Comparison of ENCODE assay signal across 1 cellular context in the genomic region with DNA sequence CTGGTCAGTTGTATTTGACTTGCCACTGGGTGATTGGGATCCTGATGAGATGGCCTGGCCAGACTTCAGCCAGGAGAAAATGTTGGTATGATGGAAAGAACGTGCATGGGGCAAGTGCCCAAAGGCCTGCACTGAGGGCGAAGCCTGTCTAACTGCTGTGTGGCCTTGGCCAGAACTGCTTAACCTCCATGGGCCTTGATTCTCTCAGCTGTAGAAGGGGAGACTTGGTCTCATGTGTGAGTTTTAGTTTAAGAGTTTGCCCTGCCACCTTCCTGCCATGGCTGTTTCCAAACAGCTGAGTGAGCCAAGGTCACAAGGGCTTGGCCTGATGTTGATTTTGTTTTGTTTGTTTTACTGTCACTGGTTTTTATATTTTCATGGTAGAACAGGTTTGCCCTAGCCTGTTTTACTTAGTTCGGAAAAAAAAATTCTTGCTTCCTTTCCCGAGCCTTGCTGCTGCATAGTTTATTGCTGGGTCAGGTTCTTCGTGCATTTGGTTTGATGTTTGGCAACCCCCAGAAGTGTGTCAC.
A peak's percentile ranks its signal among the peaks of the same experiment; 100 is the strongest.
TF ChIP-seq lines count a peak whose summit lies in the region.

No MANE protein-coding gene starts in this region.

TF ChIP-seq in HepG2, 621 proteins besides CTCF, POLR2A, EP300 and RAD21 (continued from another document and continues in another):
- TF ChIP-seq, protein P1, sequence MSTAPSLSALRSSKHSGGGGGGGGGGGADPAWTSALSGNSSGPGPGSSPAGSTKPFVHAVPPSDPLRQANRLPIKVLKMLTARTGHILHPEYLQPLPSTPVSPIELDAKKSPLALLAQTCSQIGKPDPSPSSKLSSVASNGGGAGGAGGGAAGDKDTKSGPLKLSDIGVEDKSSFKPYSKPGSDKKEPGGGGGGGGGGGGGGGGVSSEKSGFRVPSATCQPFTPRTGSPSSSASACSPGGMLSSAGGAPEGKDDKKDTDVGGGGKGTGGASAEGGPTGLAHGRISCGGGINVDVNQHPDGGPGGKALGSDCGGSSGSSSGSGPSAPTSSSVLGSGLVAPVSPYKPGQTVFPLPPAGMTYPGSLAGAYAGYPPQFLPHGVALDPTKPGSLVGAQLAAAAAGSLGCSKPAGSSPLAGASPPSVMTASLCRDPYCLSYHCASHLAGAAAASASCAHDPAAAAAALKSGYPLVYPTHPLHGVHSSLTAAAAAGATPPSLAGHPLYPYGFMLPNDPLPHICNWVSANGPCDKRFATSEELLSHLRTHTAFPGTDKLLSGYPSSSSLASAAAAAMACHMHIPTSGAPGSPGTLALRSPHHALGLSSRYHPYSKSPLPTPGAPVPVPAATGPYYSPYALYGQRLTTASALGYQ (CRISPR knock-in tag; IDR thresholded peaks at IDR 0.05) = 0 out of 2 replicates have a peak, but pooled peaks have one; percentile 24
- TF ChIP-seq, protein P2, sequence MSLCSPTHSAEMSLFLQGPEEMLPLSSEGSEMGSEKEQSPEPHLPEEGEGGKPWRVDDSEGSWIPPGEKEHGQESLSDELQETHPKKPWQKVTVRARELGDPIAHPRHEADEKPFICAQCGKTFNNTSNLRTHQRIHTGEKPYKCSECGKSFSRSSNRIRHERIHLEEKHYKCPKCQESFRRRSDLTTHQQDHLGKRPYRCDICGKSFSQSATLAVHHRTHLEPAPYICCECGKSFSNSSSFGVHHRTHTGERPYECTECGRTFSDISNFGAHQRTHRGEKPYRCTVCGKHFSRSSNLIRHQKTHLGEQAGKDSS (CRISPR knock-in tag; IDR thresholded peaks at IDR 0.05; ENCODE audit: borderline replicate concordance, low read depth) = peak; percentile 44; the same call in 1 of the 2 replicates
- TF ChIP-seq ZNF883 (CRISPR knock-in tag; IDR thresholded peaks at IDR 0.05; ENCODE audit: not compliant biosample characterization) (no peak), SKI (IDR thresholded peaks at IDR 0.05; ENCODE audit: partially characterized antibody) (no peak), NR2C2 (CRISPR knock-in tag; IDR thresholded peaks at IDR 0.05; ENCODE audit: borderline replicate concordance) (peak; percentile 47; the same call in 1 of the 2 replicates), ZNF44 (CRISPR knock-in tag; IDR thresholded peaks at IDR 0.05) (peak; percentile 58; the same call in 1 of the 2 replicates), SALL1 (CRISPR knock-in tag; IDR thresholded peaks at IDR 0.05) (peak; percentile 94), MXD4 (CRISPR knock-in tag; IDR thresholded peaks at IDR 0.05) (no peak), AGO1 (IDR thresholded peaks at IDR 0.05; ENCODE audit: low read depth, low read length, poor library complexity, severe bottlenecking) (no peak), RBAK (CRISPR knock-in tag; IDR thresholded peaks at IDR 0.05) (no peak), IRX3 (CRISPR knock-in tag; IDR thresholded peaks at IDR 0.05; ENCODE audit: borderline replicate concordance, low read depth) (no peak), HOXA7 (CRISPR knock-in tag; IDR thresholded peaks at IDR 0.05) (no peak), ATF7-NPFF (CRISPR knock-in tag; IDR thresholded peaks at IDR 0.05; ENCODE audit: low read depth) (no peak), HOXD1 (CRISPR knock-in tag; IDR thresholded peaks at IDR 0.05) (no peak), GTF3A (CRISPR knock-in tag; conservative IDR thresholded peaks at IDR 0.05) (no peak), ESRRA (CRISPR knock-in tag; IDR thresholded peaks at IDR 0.05; ENCODE audit: low read depth) (peak; percentile 85; the same call in 1 of the 2 replicates), MED13 (CRISPR knock-in tag; IDR thresholded peaks at IDR 0.05) (no peak), ZNF484 (CRISPR knock-in tag; IDR thresholded peaks at IDR 0.05; ENCODE audit: borderline replicate concordance, low read depth) (no peak), GABPB1 (CRISPR knock-in tag; IDR thresholded peaks at IDR 0.05) (no peak; the same call in 1 of the 2 replicates), MEIS1 (CRISPR knock-in tag; IDR thresholded peaks at IDR 0.05; ENCODE audit: borderline replicate concordance) (0 out of 2 replicates have a peak, but pooled peaks have one; percentile 21), MED1 (CRISPR knock-in tag; IDR thresholded peaks at IDR 0.05) (peak; percentile 79; the same call in 1 of the 2 replicates), ZNF749 (CRISPR knock-in tag; IDR thresholded peaks at IDR 0.05; ENCODE audit: borderline replicate concordance) (no peak), ZFP82 (CRISPR knock-in tag; IDR thresholded peaks at IDR 0.05; ENCODE audit: borderline replicate concordance) (no peak)
- TF ChIP-seq, protein P3, sequence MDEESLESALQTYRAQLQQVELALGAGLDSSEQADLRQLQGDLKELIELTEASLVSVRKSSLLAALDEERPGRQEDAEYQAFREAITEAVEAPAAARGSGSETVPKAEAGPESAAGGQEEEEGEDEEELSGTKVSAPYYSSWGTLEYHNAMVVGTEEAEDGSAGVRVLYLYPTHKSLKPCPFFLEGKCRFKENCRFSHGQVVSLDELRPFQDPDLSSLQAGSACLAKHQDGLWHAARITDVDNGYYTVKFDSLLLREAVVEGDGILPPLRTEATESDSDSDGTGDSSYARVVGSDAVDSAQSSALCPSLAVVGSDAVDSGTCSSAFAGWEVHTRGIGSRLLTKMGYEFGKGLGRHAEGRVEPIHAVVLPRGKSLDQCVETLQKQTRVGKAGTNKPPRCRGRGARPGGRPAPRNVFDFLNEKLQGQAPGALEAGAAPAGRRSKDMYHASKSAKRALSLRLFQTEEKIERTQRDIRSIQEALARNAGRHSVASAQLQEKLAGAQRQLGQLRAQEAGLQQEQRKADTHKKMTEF (CRISPR knock-in tag; IDR thresholded peaks at IDR 0.05) = peak; percentile 83
- TF ChIP-seq, protein P4, sequence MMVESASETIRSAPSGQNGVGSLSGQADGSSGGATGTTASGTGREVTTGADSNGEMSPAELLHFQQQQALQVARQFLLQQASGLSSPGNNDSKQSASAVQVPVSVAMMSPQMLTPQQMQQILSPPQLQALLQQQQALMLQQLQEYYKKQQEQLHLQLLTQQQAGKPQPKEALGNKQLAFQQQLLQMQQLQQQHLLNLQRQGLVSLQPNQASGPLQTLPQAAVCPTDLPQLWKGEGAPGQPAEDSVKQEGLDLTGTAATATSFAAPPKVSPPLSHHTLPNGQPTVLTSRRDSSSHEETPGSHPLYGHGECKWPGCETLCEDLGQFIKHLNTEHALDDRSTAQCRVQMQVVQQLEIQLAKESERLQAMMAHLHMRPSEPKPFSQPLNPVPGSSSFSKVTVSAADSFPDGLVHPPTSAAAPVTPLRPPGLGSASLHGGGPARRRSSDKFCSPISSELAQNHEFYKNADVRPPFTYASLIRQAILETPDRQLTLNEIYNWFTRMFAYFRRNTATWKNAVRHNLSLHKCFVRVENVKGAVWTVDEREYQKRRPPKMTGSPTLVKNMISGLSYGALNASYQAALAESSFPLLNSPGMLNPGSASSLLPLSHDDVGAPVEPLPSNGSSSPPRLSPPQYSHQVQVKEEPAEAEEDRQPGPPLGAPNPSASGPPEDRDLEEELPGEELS (CRISPR knock-in tag; IDR thresholded peaks at IDR 0.05) = peak; percentile 85
- TF ChIP-seq, protein P5, sequence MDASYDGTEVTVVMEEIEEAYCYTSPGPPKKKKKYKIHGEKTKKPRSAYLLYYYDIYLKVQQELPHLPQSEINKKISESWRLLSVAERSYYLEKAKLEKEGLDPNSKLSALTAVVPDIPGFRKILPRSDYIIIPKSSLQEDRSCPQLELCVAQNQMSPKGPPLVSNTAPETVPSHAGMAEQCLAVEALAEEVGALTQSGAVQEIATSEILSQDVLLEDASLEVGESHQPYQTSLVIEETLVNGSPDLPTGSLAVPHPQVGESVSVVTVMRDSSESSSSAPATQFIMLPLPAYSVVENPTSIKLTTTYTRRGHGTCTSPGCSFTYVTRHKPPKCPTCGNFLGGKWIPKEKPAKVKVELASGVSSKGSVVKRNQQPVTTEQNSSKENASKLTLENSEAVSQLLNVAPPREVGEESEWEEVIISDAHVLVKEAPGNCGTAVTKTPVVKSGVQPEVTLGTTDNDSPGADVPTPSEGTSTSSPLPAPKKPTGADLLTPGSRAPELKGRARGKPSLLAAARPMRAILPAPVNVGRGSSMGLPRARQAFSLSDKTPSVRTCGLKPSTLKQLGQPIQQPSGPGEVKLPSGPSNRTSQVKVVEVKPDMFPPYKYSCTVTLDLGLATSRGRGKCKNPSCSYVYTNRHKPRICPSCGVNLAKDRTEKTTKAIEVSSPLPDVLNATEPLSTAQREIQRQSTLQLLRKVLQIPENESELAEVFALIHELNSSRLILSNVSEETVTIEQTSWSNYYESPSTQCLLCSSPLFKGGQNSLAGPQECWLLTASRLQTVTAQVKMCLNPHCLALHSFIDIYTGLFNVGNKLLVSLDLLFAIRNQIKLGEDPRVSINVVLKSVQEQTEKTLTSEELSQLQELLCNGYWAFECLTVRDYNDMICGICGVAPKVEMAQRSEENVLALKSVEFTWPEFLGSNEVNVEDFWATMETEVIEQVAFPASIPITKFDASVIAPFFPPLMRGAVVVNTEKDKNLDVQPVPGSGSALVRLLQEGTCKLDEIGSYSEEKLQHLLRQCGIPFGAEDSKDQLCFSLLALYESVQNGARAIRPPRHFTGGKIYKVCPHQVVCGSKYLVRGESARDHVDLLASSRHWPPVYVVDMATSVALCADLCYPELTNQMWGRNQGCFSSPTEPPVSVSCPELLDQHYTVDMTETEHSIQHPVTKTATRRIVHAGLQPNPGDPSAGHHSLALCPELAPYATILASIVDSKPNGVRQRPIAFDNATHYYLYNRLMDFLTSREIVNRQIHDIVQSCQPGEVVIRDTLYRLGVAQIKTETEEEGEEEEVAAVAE (CRISPR knock-in tag; IDR thresholded peaks at IDR 0.05; ENCODE audit: borderline replicate concordance) = no peak
- TF ChIP-seq, protein P6, sequence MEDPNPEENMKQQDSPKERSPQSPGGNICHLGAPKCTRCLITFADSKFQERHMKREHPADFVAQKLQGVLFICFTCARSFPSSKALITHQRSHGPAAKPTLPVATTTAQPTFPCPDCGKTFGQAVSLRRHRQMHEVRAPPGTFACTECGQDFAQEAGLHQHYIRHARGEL (CRISPR knock-in tag; IDR thresholded peaks at IDR 0.05) = no peak
- TF ChIP-seq, protein P7, sequence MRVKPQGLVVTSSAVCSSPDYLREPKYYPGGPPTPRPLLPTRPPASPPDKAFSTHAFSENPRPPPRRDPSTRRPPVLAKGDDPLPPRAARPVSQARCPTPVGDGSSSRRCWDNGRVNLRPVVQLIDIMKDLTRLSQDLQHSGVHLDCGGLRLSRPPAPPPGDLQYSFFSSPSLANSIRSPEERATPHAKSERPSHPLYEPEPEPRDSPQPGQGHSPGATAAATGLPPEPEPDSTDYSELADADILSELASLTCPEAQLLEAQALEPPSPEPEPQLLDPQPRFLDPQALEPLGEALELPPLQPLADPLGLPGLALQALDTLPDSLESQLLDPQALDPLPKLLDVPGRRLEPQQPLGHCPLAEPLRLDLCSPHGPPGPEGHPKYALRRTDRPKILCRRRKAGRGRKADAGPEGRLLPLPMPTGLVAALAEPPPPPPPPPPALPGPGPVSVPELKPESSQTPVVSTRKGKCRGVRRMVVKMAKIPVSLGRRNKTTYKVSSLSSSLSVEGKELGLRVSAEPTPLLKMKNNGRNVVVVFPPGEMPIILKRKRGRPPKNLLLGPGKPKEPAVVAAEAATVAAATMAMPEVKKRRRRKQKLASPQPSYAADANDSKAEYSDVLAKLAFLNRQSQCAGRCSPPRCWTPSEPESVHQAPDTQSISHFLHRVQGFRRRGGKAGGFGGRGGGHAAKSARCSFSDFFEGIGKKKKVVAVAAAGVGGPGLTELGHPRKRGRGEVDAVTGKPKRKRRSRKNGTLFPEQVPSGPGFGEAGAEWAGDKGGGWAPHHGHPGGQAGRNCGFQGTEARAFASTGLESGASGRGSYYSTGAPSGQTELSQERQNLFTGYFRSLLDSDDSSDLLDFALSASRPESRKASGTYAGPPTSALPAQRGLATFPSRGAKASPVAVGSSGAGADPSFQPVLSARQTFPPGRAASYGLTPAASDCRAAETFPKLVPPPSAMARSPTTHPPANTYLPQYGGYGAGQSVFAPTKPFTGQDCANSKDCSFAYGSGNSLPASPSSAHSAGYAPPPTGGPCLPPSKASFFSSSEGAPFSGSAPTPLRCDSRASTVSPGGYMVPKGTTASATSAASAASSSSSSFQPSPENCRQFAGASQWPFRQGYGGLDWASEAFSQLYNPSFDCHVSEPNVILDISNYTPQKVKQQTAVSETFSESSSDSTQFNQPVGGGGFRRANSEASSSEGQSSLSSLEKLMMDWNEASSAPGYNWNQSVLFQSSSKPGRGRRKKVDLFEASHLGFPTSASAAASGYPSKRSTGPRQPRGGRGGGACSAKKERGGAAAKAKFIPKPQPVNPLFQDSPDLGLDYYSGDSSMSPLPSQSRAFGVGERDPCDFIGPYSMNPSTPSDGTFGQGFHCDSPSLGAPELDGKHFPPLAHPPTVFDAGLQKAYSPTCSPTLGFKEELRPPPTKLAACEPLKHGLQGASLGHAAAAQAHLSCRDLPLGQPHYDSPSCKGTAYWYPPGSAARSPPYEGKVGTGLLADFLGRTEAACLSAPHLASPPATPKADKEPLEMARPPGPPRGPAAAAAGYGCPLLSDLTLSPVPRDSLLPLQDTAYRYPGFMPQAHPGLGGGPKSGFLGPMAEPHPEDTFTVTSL (CRISPR knock-in tag; IDR thresholded peaks at IDR 0.05; ENCODE audit: borderline replicate concordance) = peak; percentile 99
- TF ChIP-seq, protein P8, sequence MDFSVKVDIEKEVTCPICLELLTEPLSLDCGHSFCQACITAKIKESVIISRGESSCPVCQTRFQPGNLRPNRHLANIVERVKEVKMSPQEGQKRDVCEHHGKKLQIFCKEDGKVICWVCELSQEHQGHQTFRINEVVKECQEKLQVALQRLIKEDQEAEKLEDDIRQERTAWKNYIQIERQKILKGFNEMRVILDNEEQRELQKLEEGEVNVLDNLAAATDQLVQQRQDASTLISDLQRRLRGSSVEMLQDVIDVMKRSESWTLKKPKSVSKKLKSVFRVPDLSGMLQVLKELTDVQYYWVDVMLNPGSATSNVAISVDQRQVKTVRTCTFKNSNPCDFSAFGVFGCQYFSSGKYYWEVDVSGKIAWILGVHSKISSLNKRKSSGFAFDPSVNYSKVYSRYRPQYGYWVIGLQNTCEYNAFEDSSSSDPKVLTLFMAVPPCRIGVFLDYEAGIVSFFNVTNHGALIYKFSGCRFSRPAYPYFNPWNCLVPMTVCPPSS (IDR thresholded peaks at IDR 0.05) = no peak
- TF ChIP-seq, protein P9, sequence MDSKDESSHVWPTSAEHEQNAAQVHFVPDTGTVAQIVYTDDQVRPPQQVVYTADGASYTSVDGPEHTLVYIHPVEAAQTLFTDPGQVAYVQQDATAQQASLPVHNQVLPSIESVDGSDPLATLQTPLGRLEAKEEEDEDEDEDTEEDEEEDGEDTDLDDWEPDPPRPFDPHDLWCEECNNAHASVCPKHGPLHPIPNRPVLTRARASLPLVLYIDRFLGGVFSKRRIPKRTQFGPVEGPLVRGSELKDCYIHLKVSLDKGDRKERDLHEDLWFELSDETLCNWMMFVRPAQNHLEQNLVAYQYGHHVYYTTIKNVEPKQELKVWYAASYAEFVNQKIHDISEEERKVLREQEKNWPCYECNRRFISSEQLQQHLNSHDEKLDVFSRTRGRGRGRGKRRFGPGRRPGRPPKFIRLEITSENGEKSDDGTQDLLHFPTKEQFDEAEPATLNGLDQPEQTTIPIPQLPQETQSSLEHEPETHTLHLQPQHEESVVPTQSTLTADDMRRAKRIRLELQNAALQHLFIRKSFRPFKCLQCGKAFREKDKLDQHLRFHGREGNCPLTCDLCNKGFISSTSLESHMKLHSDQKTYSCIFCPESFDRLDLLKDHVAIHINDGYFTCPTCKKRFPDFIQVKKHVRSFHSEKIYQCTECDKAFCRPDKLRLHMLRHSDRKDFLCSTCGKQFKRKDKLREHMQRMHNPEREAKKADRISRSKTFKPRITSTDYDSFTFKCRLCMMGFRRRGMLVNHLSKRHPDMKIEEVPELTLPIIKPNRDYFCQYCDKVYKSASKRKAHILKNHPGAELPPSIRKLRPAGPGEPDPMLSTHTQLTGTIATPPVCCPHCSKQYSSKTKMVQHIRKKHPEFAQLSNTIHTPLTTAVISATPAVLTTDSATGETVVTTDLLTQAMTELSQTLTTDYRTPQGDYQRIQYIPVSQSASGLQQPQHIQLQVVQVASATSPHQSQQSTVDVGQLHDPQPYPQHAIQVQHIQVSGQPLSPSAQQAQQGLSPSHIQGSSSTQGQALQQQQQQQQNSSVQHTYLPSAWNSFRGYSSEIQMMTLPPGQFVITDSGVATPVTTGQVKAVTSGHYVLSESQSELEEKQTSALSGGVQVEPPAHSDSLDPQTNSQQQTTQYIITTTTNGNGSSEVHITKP (CRISPR knock-in tag; IDR thresholded peaks at IDR 0.05; ENCODE audit: low read depth) = 0 out of 2 replicates have a peak, but pooled peaks have one; percentile 53
